ENCODE assay signal across 3 cellular contexts in the genomic region with DNA sequence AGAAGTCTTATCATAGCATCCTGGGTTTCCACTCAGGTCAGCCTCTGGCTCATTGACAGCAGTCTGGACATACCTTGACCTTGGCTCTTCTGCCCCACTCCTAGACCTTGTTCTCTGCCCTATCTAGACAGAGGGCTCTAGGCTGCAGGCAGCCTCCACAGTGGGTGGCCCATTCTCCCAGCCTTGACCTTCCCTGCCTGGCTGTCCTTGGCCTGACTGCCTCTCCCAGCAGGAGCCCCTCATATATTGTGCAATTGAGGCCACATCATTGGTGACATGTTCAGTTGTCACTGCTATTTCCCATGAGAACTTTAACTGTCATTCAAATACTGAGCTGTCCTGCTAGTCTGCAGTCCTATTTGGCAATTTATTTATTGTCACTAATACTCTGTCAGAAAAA.
TF ChIP-seq lines count a peak whose summit lies in the region.

No MANE protein-coding gene starts in this region.

TF ChIP-seq in HCT116, 20 proteins besides CTCF, POLR2A, EP300 and RAD21:
- TF ChIP-seq CBX3 (IDR thresholded peaks at IDR 0.05; ENCODE audit: low read depth) (no peak), ZNF274 (IDR thresholded peaks at IDR 0.05; ENCODE audit: low read depth, low read length) (no peak), EZH2 (IDR thresholded peaks at IDR 0.05) (no peak), ATF3 (IDR thresholded peaks at IDR 0.05) (no peak), ZFX (IDR thresholded peaks at IDR 0.05) (no peak), SRF (IDR thresholded peaks at IDR 0.05; ENCODE audit: low read depth) (no peak), EGR1 (IDR thresholded peaks at IDR 0.05; ENCODE audit: low read depth) (no peak)

TF ChIP-seq in IMR-90, 13 proteins besides CTCF, POLR2A, EP300 and RAD21:
- TF ChIP-seq CEBPB (IDR thresholded peaks at IDR 0.05; ENCODE audit: low read depth, low read length) (peak; percentile 69), FOS (IDR thresholded peaks at IDR 0.05; ENCODE audit: low read depth, low read length) (no peak)

TF ChIP-seq in GM12878, 131 proteins besides CTCF, POLR2A, EP300 and RAD21:
- TF ChIP-seq ZNF687 (IDR thresholded peaks at IDR 0.05), result no peak
- TF ChIP-seq CHD1 (IDR thresholded peaks at IDR 0.05; ENCODE audit: low read depth, low read length), result no peak
- no peak for TF ChIP-seq GABPA (IDR thresholded peaks at IDR 0.05; ENCODE audit: low read depth)
- no peak for TF ChIP-seq BRCA1 (IDR thresholded peaks at IDR 0.05; ENCODE audit: low read depth, low read length)
- no peak for TF ChIP-seq EED (IDR thresholded peaks at IDR 0.05; ENCODE audit: low read depth)
- TF ChIP-seq, protein P1, sequence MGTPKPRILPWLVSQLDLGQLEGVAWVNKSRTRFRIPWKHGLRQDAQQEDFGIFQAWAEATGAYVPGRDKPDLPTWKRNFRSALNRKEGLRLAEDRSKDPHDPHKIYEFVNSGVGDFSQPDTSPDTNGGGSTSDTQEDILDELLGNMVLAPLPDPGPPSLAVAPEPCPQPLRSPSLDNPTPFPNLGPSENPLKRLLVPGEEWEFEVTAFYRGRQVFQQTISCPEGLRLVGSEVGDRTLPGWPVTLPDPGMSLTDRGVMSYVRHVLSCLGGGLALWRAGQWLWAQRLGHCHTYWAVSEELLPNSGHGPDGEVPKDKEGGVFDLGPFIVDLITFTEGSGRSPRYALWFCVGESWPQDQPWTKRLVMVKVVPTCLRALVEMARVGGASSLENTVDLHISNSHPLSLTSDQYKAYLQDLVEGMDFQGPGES (IDR thresholded peaks at IDR 0.05), result no peak
- TF ChIP-seq JUND (IDR thresholded peaks at IDR 0.05; ENCODE audit: low read depth, low read length), result no peak
- no peak for TF ChIP-seq SREBF1 (IDR thresholded peaks at IDR 0.05; ENCODE audit: low read length)
- TF ChIP-seq LARP7 (IDR thresholded peaks at IDR 0.05), result no peak
- no peak for TF ChIP-seq ZNF217 (IDR thresholded peaks at IDR 0.05)
- TF ChIP-seq, protein P2, sequence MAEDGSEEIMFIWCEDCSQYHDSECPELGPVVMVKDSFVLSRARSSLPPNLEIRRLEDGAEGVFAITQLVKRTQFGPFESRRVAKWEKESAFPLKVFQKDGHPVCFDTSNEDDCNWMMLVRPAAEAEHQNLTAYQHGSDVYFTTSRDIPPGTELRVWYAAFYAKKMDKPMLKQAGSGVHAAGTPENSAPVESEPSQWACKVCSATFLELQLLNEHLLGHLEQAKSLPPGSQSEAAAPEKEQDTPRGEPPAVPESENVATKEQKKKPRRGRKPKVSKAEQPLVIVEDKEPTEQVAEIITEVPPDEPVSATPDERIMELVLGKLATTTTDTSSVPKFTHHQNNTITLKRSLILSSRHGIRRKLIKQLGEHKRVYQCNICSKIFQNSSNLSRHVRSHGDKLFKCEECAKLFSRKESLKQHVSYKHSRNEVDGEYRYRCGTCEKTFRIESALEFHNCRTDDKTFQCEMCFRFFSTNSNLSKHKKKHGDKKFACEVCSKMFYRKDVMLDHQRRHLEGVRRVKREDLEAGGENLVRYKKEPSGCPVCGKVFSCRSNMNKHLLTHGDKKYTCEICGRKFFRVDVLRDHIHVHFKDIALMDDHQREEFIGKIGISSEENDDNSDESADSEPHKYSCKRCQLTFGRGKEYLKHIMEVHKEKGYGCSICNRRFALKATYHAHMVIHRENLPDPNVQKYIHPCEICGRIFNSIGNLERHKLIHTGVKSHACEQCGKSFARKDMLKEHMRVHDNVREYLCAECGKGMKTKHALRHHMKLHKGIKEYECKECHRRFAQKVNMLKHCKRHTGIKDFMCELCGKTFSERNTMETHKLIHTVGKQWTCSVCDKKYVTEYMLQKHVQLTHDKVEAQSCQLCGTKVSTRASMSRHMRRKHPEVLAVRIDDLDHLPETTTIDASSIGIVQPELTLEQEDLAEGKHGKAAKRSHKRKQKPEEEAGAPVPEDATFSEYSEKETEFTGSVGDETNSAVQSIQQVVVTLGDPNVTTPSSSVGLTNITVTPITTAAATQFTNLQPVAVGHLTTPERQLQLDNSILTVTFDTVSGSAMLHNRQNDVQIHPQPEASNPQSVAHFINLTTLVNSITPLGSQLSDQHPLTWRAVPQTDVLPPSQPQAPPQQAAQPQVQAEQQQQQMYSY (CRISPR knock-in tag; IDR thresholded peaks at IDR 0.05), result no peak
- TF ChIP-seq, protein P3, sequence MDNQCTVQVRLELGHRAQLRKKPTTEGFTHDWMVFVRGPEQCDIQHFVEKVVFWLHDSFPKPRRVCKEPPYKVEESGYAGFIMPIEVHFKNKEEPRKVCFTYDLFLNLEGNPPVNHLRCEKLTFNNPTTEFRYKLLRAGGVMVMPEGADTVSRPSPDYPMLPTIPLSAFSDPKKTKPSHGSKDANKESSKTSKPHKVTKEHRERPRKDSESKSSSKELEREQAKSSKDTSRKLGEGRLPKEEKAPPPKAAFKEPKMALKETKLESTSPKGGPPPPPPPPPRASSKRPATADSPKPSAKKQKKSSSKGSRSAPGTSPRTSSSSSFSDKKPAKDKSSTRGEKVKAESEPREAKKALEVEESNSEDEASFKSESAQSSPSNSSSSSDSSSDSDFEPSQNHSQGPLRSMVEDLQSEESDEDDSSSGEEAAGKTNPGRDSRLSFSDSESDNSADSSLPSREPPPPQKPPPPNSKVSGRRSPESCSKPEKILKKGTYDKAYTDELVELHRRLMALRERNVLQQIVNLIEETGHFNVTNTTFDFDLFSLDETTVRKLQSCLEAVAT (IDR thresholded peaks at IDR 0.05), result no peak
- TF ChIP-seq TCF3 (IDR thresholded peaks at IDR 0.05; ENCODE audit: borderline replicate concordance, insufficient read depth, low read depth, low read length), result no peak
- TF ChIP-seq, protein P4, sequence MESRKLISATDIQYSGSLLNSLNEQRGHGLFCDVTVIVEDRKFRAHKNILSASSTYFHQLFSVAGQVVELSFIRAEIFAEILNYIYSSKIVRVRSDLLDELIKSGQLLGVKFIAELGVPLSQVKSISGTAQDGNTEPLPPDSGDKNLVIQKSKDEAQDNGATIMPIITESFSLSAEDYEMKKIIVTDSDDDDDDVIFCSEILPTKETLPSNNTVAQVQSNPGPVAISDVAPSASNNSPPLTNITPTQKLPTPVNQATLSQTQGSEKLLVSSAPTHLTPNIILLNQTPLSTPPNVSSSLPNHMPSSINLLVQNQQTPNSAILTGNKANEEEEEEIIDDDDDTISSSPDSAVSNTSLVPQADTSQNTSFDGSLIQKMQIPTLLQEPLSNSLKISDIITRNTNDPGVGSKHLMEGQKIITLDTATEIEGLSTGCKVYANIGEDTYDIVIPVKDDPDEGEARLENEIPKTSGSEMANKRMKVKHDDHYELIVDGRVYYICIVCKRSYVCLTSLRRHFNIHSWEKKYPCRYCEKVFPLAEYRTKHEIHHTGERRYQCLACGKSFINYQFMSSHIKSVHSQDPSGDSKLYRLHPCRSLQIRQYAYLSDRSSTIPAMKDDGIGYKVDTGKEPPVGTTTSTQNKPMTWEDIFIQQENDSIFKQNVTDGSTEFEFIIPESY (IDR thresholded peaks at IDR 0.05), result no peak
- TF ChIP-seq FOS (IDR thresholded peaks at IDR 0.05; ENCODE audit: borderline replicate concordance, extremely low read depth, insufficient read length), result no peak
- no peak for TF ChIP-seq MTA2 (IDR thresholded peaks at IDR 0.05; ENCODE audit: low read depth)
TF ChIP-seq in GM12878: peak in this region for 0.
